ENCODE assay signal across 13 cellular contexts in genomic region chr20:57627339-57627738, GRCh38. TPM values are rescaled to one million over a fixed set of nuclear protein-coding genes. Genes with fewer than 3 reads are reported as not detected.
DNase-seq lines count a peak whose midpoint lies in the region; ATAC-seq, FAIRE-seq and TF ChIP-seq lines count a peak whose summit lies in the region.
"Had no signal": no experiment of that assay in that cellular context is flagged by ENCODE, and none has a peak within 500 bp of the region (broad histone marks: within the 10 kb centered on the region; RNA-seq: fewer than 3 reads in every experiment).

No MANE protein-coding gene starts in this region.

- peaks cover 0 to 2% (median 0%) of the 10 kb centered on the region in 4 donors for H3K4me1 ChIP-seq in liver (ENCODE audit: control insufficient read depth in 4 of 4, insufficient read depth in 4 of 4, low read length in 3 of 4)
- H3K4me1 ChIP-seq in HepG2 (ENCODE audit: insufficient read depth, low read length) = no peaks in the 10 kb centered on the region
- no peaks in the 10 kb centered on the region for H3K4me1 ChIP-seq in neural progenitor cell
- peaks cover 0 to 4% of the 10 kb centered on the region in 2 donors for H3K4me1 ChIP-seq in uterus

- H4K20me1 ChIP-seq in HepG2 (ENCODE audit: insufficient read depth, low read length) = no peaks in the 10 kb centered on the region
- H4K20me1 ChIP-seq in neural progenitor cell (ENCODE audit: low read depth) = no peaks in the 10 kb centered on the region

- H3K4me3 ChIP-seq in liver (ENCODE audit: low read depth in 1 of 3, low read length in 3 of 3) (no peak overlapping the region), HepG2 (replicated peaks in 1 of 3; ENCODE audit: insufficient read depth in 1 of 3, low read depth in 2 of 3, low read length in 3 of 3) (no peak overlapping the region), neural progenitor cell (no peak overlapping the region), uterus (no peak overlapping the region)

- no peak overlapping the region for H3K4me3 Mint-ChIP-seq in neural progenitor cell
- H3K4me3 Mint-ChIP-seq: neural crest cell had no signal

- TF ChIP-seq EP300 in HepG2 (IDR thresholded peaks at IDR 0.05; ENCODE audit: low read depth in 2 of 2, low read length in 2 of 2) (no peak), HepG2 (CRISPR knock-in tag; IDR thresholded peaks at IDR 0.05; ENCODE audit: borderline replicate concordance) (no peak)

- ATAC-seq in HepG2 = no peak
- ATAC-seq: Panc1 had no signal

- intact Hi-C loops in HepG2 (cut with micrococcal nuclease; ENCODE audit: unreplicated experiment) (no loop called here), uterus (cut with DNase I; ENCODE audit: low total_unique reads) (no loop called here)

- H3K9me3 Mint-ChIP-seq in neural progenitor cell = peaks cover 19% of the 10 kb centered on the region

- H3K9ac ChIP-seq in liver (ENCODE audit: low read depth in 1 of 2, low read length in 2 of 2) (no peak overlapping the region), HepG2 (ENCODE audit: insufficient read depth, low read depth, low read length) (no peak overlapping the region), neural progenitor cell (no peak overlapping the region)

- POLR2A ChIA-PET in HepG2 (lab: Yijun Ruan, JAX) = no interaction called here

- in situ Hi-C loops in HepG2 (cut with HindIII; ENCODE audit: extremely low pct_ligation_motif_present, low pct_unique_long_range_greater_than_20kb) = no loop called here

- H3K27me3 Mint-ChIP-seq in neural progenitor cell (ENCODE audit: insufficient read depth, low read depth) = peaks cover 4% of the 10 kb centered on the region

- H3K79me2 ChIP-seq in HepG2 (ENCODE audit: insufficient read depth, low read length) (no peaks in the 10 kb centered on the region), neural progenitor cell (ENCODE audit: low read depth) (no peaks in the 10 kb centered on the region)

- peaks cover 11% of the 10 kb centered on the region for H3K4me1 Mint-ChIP-seq in neural progenitor cell

- TF ChIP-seq CTCF in liver (IDR thresholded peaks at IDR 0.05; ENCODE audit: low read depth, low read length, missing input control) (no peak), HepG2 (CRISPR knock-in tag; IDR thresholded peaks at IDR 0.05) (no peak), neural progenitor cell (IDR thresholded peaks at IDR 0.05) (no peak), uterus (IDR thresholded peaks at IDR 0.05) (no peak)

- H3K36me3 ChIP-seq in liver (ENCODE audit: control insufficient read depth in 4 of 4, insufficient read depth in 3 of 4, low read depth in 1 of 4, low read length in 3 of 4) (no peaks in the 10 kb centered on the region), HepG2 (replicated peaks in 1 of 2; ENCODE audit: control insufficient read depth in 1 of 2, insufficient read depth in 2 of 2, low read length in 2 of 2) (no peaks in the 10 kb centered on the region), neural progenitor cell (no peaks in the 10 kb centered on the region), uterus (no peaks in the 10 kb centered on the region)
- H3K36me3 ChIP-seq: WERI-Rb-1 had no signal

- H3F3A ChIP-seq in neural progenitor cell (ENCODE audit: low read depth) = no peaks in the 10 kb centered on the region

- DNase-seq in HepG2 (ENCODE audit: low spot score) = no peak
- DNase-seq in neural progenitor cell (ENCODE audit: low spot score) = no peak
- DNase-seq in uterus = no peak
- no peak for DNase-seq in activated CD4-positive, CD25-positive, alpha-beta regulatory T cell (lab: John Stamatoyannopoulos, UW)
- no peak for DNase-seq in activated effector memory CD4-positive, alpha-beta T cell treated with anti-CD3 and anti-CD28 coated beads, Interleukin-2, amount 50 U/mL, for 16 hours
- DNase-seq in DMS79 treated with DMSO at 0.1 percent for 48 hours (lab: John Stamatoyannopoulos, UW) = no peak
- DNase-seq: stimulated activated CD4-positive, alpha-beta T cell treated with anti-CD3 and anti-CD28 coated beads, Interleukin-1b, Interleukin-23, amount 100 ng/mL, for 48 hours; WERI-Rb-1 had no signal

- H3K27me3 ChIP-seq in liver (ENCODE audit: control insufficient read depth in 4 of 4, insufficient read depth in 4 of 4, low read length in 3 of 4) (no peaks in the 10 kb centered on the region), HepG2 (ENCODE audit: control insufficient read depth in 1 of 2, insufficient read depth in 2 of 2, low read length in 2 of 2) (peaks cover 0 to 34% of the 10 kb centered on the region in 2 experiments; a peak in 3 of 5 replicates), neural progenitor cell (no peaks in the 10 kb centered on the region), uterus (no peaks in the 10 kb centered on the region)

- H2AFZ ChIP-seq in HepG2 (ENCODE audit: low read length) (no peak overlapping the region), neural progenitor cell (replicated peaks) (no peak overlapping the region)

- TF ChIP-seq POLR2A in HepG2 (IDR thresholded peaks at IDR 0.05; ENCODE audit: insufficient read depth in 1 of 2, low read depth in 2 of 2, low read length in 2 of 2) (no peak), uterus (IDR thresholded peaks at IDR 0.05) (no peak)

- H3K4me2 ChIP-seq in HepG2 (ENCODE audit: low read depth, low read length) (no peak overlapping the region), neural progenitor cell (no peak overlapping the region)

- peak overlapping the region; percentile 43 for H3K27ac Mint-ChIP-seq in neural progenitor cell

- H3K9me3 ChIP-seq in liver (ENCODE audit: control insufficient read depth in 4 of 4, low read length in 3 of 4) (peaks cover 0 to 12% (median 7%) of the 10 kb centered on the region in 4 donors), HepG2 (ENCODE audit: low read length) (peaks cover 9% of the 10 kb centered on the region; the same call in 1 of the 2 replicates), neural progenitor cell (ENCODE audit: low read depth) (no peaks in the 10 kb centered on the region), uterus (no peaks in the 10 kb centered on the region)

- H3K27ac ChIP-seq in liver (ENCODE audit: low read depth in 1 of 2, low read length in 2 of 2) = peak overlapping the region; percentile 32 to 38
- no peak overlapping the region for H3K27ac ChIP-seq in HepG2 (ENCODE audit: extremely low read length, insufficient read depth, low read length)
- H3K27ac ChIP-seq in cingulate gyrus (ENCODE audit: low read depth, low read length) = peak overlapping the region; percentile 41
- no peak overlapping the region for H3K27ac ChIP-seq in neural progenitor cell
- peak overlapping the region; percentile 71 to 74 for H3K27ac ChIP-seq in uterus
- H3K27ac ChIP-seq: WERI-Rb-1 had no signal

- TF ChIP-seq RAD21 in liver (IDR thresholded peaks at IDR 0.05) = no peak
- TF ChIP-seq RAD21 in HepG2 (CRISPR knock-in tag; IDR thresholded peaks at IDR 0.05) = no peak

- FAIRE-seq in HepG2 (lab: Jason Lieb, UNC) = no peak
- FAIRE-seq: H54 had no signal

- BruUV-seq in HepG2 (replicated peaks; lab: Mats Ljungman, UMichigan) = no TSS peak

- H3K36me3 Mint-ChIP-seq in neural progenitor cell = no peaks in the 10 kb centered on the region

- 90% methylated on average over 2 of the region's 2 CpGs for WGBS in liver
- WGBS in HepG2 (ENCODE audit: low lambda C conversion rate) = 11% methylated on average over 2 of the region's 2 CpGs

- CTCF ChIA-PET in HepG2 (lab: Yijun Ruan, JAX; ENCODE audit: low intra/inter-chr PET ratio, low total read pairs) = no interaction called here

TF ChIP-seq in liver, 16 proteins besides CTCF, POLR2A, EP300 and RAD21 (continues in another document):
- TF ChIP-seq SP1 (IDR thresholded peaks at IDR 0.05) (no peak), EGR1 (IDR thresholded peaks at IDR 0.05; ENCODE audit: low read depth in 2 of 2) (no peak), YY1 (IDR thresholded peaks at IDR 0.05) (no peak), HNF4A (conservative IDR thresholded peaks at IDR 0.05) (no peak)

TF ChIP-seq in HepG2, 621 proteins besides CTCF, POLR2A, EP300 and RAD21 (continues in another document):
- no peak for TF ChIP-seq ZFP36 (IDR thresholded peaks at IDR 0.05; ENCODE audit: borderline replicate concordance, low read depth, low read length, partially characterized antibody)
- no peak for TF ChIP-seq ATM (IDR thresholded peaks at IDR 0.05; ENCODE audit: borderline replicate concordance)
- no peak for TF ChIP-seq TGIF2 (CRISPR knock-in tag; IDR thresholded peaks at IDR 0.05)
- no peak for TF ChIP-seq ZNF790 (CRISPR knock-in tag; IDR thresholded peaks at IDR 0.05; ENCODE audit: borderline replicate concordance)
- TF ChIP-seq REL (CRISPR knock-in tag; conservative IDR thresholded peaks at IDR 0.05) = no peak
- no peak for TF ChIP-seq TBX3 (IDR thresholded peaks at IDR 0.05; ENCODE audit: borderline replicate concordance)
- TF ChIP-seq KAT7 (CRISPR knock-in tag; IDR thresholded peaks at IDR 0.05; ENCODE audit: borderline replicate concordance) = no peak
- TF ChIP-seq KLF9 (CRISPR knock-in tag; IDR thresholded peaks at IDR 0.05; ENCODE audit: low read depth) = no peak

RNA-seq across cellular contexts. Expression of gene ZBP1, which starts 7.1 kb away (rescaled TPM):
- under 1 TPM; 0.14 to 0.42 TPM for total RNA-seq in liver
- polyA plus RNA-seq in liver = under 1 TPM; 0.06 to 0.13 TPM
- total RNA-seq in HepG2 (2016; rRNA removed; fragmentation: Illumina TruSeq; extraction: Trizol) = not detected in 2 replicates
- not detected in 2 replicates for total RNA-seq in HepG2 (2016; cell fraction: cytosol; rRNA removed; fragmentation: Illumina TruSeq; extraction: Trizol; ENCODE audit: low read depth)
- not detected in 2 replicates for total RNA-seq in HepG2 (2016; cell fraction: insoluble cytoplasmic fraction; rRNA removed; fragmentation: Illumina TruSeq; extraction: Trizol)
- not detected in 2 replicates for total RNA-seq in HepG2 (2016; cell fraction: membrane; rRNA removed; fragmentation: Illumina TruSeq; extraction: Trizol)
- not detected in 2 replicates for total RNA-seq in HepG2 (2016; cell fraction: nucleus; rRNA removed; fragmentation: Illumina TruSeq; extraction: Trizol)
- polyA plus RNA-seq in HepG2 (2011; rRNA removed) = not detected in 2 replicates
- not detected in 2 replicates for polyA plus RNA-seq in HepG2 (2011; cell fraction: cytosol; rRNA removed)
- not detected in 2 replicates for polyA plus RNA-seq in HepG2 (2011; cell fraction: nucleus; rRNA removed)
- not detected in 2 replicates for polyA plus RNA-seq in HepG2 (2012)
- not detected in 2 replicates for polyA plus RNA-seq in HepG2 (2016; cell fraction: cytosol; fragmentation: Illumina TruSeq; extraction: Trizol; ENCODE audit: low read depth)
- not detected in 2 replicates for polyA plus RNA-seq in HepG2 (2016; cell fraction: insoluble cytoplasmic fraction; fragmentation: Illumina TruSeq; extraction: Trizol; ENCODE audit: low read depth)
- not detected in 2 replicates for polyA plus RNA-seq in HepG2 (2016; cell fraction: membrane; fragmentation: Illumina TruSeq; extraction: Trizol; ENCODE audit: low read depth)
- not detected in 2 replicates for polyA plus RNA-seq in HepG2 (2016; cell fraction: nucleus; fragmentation: Illumina TruSeq; extraction: Trizol; ENCODE audit: insufficient read depth, low read depth)
- not detected in 2 replicates for polyA minus RNA-seq in HepG2 (2011; rRNA and poly(A)+ RNA removed; ENCODE audit: low replicate concordance)
- not detected in 2 replicates for polyA minus RNA-seq in HepG2 (2011; cell fraction: cytosol; rRNA and poly(A)+ RNA removed)
- polyA minus RNA-seq in HepG2 (2011; cell fraction: nucleus; rRNA and poly(A)+ RNA removed) = not detected in 2 replicates
- total RNA-seq in neural progenitor cell (ENCODE audit: low replicate concordance) = not detected in 2 replicates
- total RNA-seq in uterus = under 1 TPM in 1 of 4 donors, not detected in 3; 0.46 TPM
- total RNA-seq: neural crest cell had no signal

Comparison
In these comparisons a context has a peak if more than half of its experiments do, and no peak if none do; other contexts are left out.
1. H3K27ac ChIP-seq: peak in liver (2 of 2), cingulate gyrus (single experiment) and uterus (2 of 2); none in HepG2 (single experiment) and neural progenitor cell (single experiment).